8 cellular contexts compared by ENCODE assay signal in the genomic region with DNA sequence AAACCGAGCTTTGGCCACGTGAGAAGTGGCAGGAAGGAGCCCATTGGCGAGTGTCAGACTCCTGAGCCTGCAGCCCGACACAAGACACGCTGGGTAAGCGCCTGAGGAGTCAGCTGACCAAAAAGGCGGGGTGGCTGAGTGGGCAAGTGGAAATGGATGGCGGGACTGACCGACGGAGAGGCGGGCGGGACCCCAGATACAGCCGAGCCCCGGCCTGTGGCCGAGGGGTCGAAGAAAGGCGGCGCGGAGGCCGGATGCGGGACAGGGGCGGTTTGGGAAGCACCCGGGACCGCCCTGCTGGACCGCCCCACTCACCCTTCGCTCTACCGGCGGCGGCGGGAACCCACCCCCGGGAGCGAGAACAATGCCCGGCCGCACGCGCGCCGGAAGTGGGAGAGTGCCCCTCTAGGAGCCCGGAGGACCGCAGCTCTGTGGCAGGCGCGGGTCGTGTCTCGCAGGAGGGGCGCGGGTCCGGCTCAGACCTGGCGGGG. TPM values are rescaled to one million over a fixed set of nuclear protein-coding genes. Genes with fewer than 3 reads are reported as not detected.
DNase-seq lines count a peak whose midpoint lies in the region; ATAC-seq, FAIRE-seq and TF ChIP-seq lines count a peak whose summit lies in the region.

No MANE protein-coding gene starts in this region.

- H3K27ac Mint-ChIP-seq in CD4-positive, alpha-beta T cell, result peak overlapping the region; percentile 92

- CTCF ChIA-PET in CD4-positive, alpha-beta T cell (lab: Charles Lee), result interaction anchor here (0.6 to 1.6 kb wide), 4 partner anchors 20 to 35 kb away, joined by 3 to 4 read pairs (median 3); no protein-coding TSS in a partner anchor

- peaks cover 28% of the 10 kb centered on the region for H3K4me1 Mint-ChIP-seq in CD4-positive, alpha-beta T cell (ENCODE audit: low read depth)

- H3K4me3 ChIP-seq in prostate gland (peak overlapping the region; percentile 50 to 65), upper lobe of left lung (peak overlapping the region; percentile 53 to 74 (median 65))

- H3K27ac ChIP-seq in CD4-positive, alpha-beta T cell (ENCODE audit: low read depth, low read length), result peak overlapping the region; percentile 69
- H3K27ac ChIP-seq in prostate gland (peak overlapping the region; percentile 63 to 71), upper lobe of left lung (peak overlapping the region; percentile 81 to 90 (median 84))

- H3K27me3 Mint-ChIP-seq in CD4-positive, alpha-beta T cell, result no peaks in the 10 kb centered on the region

- no peaks in the 10 kb centered on the region for H3K36me3 ChIP-seq in prostate gland
- peaks cover 0 to 18% (median 4%) of the 10 kb centered on the region in 4 donors for H3K36me3 ChIP-seq in upper lobe of left lung

- H3K36me3 Mint-ChIP-seq in CD4-positive, alpha-beta T cell (ENCODE audit: low read depth), result peaks cover 12% of the 10 kb centered on the region

- H3K4me3 Mint-ChIP-seq in CD4-positive, alpha-beta T cell, result peak overlapping the region; percentile 96

- H3K27me3 ChIP-seq in CD4-positive, alpha-beta T cell (ENCODE audit: control insufficient read depth, insufficient read depth, low read length), result no peaks in the 10 kb centered on the region
- H3K27me3 ChIP-seq in prostate gland (replicated peaks; ENCODE audit: insufficient read depth) (no peaks in the 10 kb centered on the region), upper lobe of left lung (no peaks in the 10 kb centered on the region)

- no peak for TF ChIP-seq POLR2A in prostate gland (IDR thresholded peaks at IDR 0.05)
- peak in 2 of 4 donors; percentile 64 to 65 for TF ChIP-seq POLR2A in upper lobe of left lung (IDR thresholded peaks at IDR 0.05)

- peak; percentile 40 to 76 (median 56) for DNase-seq in CD4-positive, alpha-beta T cell
- DNase-seq in NCI-H748 (lab: John Stamatoyannopoulos, UW; ENCODE audit: unreplicated experiment) (peak; percentile 95), activated gamma-delta T cell treated with Interleukin-2 at 50 U/mL for 16 hours (peak; percentile 72), frontal cortex (ENCODE audit: low spot score in 2 of 2) (peak; percentile 73 to 74), prostate gland (ENCODE audit: low spot score) (peak; percentile 53), upper lobe of left lung (peak; percentile 81 to 95), SKM-1 (lab: John Stamatoyannopoulos, UW; ENCODE audit: unreplicated experiment) (no peak)

- H3K9me3 ChIP-seq in CD4-positive, alpha-beta T cell (ENCODE audit: control insufficient read depth, low read length), result no peaks in the 10 kb centered on the region
- H3K9me3 ChIP-seq in prostate gland (no peaks in the 10 kb centered on the region), upper lobe of left lung (no peaks in the 10 kb centered on the region)

- TF ChIP-seq EP300 in upper lobe of left lung (IDR thresholded peaks at IDR 0.05), result no peak

- no peaks in the 10 kb centered on the region for H3K4me1 ChIP-seq in prostate gland (replicated peaks)
- peaks cover 4 to 6% (median 6%) of the 10 kb centered on the region in 4 donors for H3K4me1 ChIP-seq in upper lobe of left lung

- WGBS in prostate gland, result 10% methylated on average over 42 of the region's 48 CpGs
- WGBS in upper lobe of left lung, 2 donors, result 1% methylated on average over 11 to 48 of the region's 48 CpGs

- peaks cover 3% of the 10 kb centered on the region for H3K9me3 Mint-ChIP-seq in CD4-positive, alpha-beta T cell

- TF ChIP-seq CTCF in CD4-positive, alpha-beta T cell (IDR thresholded peaks at IDR 0.05), result no peak
- TF ChIP-seq CTCF in prostate gland (IDR thresholded peaks at IDR 0.05) (no peak), upper lobe of left lung (IDR thresholded peaks at IDR 0.05) (peak in 3 of 6 experiments; percentile 15 to 36 (median 29))

- peak; percentile 76 for ATAC-seq in CD4-positive, alpha-beta T cell (ENCODE audit: poor library complexity)
- peak; percentile 85 for ATAC-seq in GM21825 (IDR thresholded peaks at IDR 0.05; ENCODE audit: unreplicated experiment)
- ATAC-seq in upper lobe of left lung (ENCODE audit: low FRiP score in 2 of 2), result peak; percentile 94 to 98

- POLR2A ChIA-PET in CD4-positive, alpha-beta T cell (lab: Charles Lee), result interaction anchor here (0.6 to 2.5 kb wide), 16 partner anchors 14 to 803 kb away, joined by 3 to 52 read pairs (median 4); partner anchors contain the start of genes INO80C, MAPRE2, ZNF24 and ZNF397

- no peak for FAIRE-seq in frontal cortex (lab: Jason Lieb, UNC)

- intact Hi-C loops in CD4-positive, alpha-beta T cell (cut with DNase I, micrococcal nuclease), result loop anchor here (1.0 to 5.0 kb wide), 2 partner anchors 23 to 35 kb away; partner anchors contain the start of gene ZSCAN30 (in 2 of the 2)
- intact Hi-C loops in prostate gland (cut with DNase I), result no loop called here

RNA-seq across cellular contexts. Expression of gene ZSCAN30, which starts 22.8 kb away (rescaled TPM):
- total RNA-seq in CD4-positive, alpha-beta T cell, result 10 to 100 TPM in 1 of 2 experiments, 1 to 10 TPM in 1; 9.6 to 11.6 TPM
- total RNA-seq in frontal cortex, result 15.5 TPM
- total RNA-seq in prostate gland, result 10 to 100 TPM; 18.3 to 21.3 TPM
- total RNA-seq in upper lobe of left lung, result 10 to 100 TPM; 11.4 to 67.1 (median 14.0) TPM

RNA-seq across cellular contexts. Expression of gene ZNF397, which starts 26.4 kb away (rescaled TPM):
- 10 to 100 TPM in 1 of 2 experiments, 1 to 10 TPM in 1; 7.6 to 10.0 TPM for total RNA-seq in CD4-positive, alpha-beta T cell
- total RNA-seq in frontal cortex (44.4 TPM), prostate gland (10 to 100 TPM; 32.9 TPM), upper lobe of left lung (10 to 100 TPM; 18.2 to 62.9 (median 23.2) TPM)
